In genomic region chr10:62323751-62324150, GRCh38 we compare ENCODE assay signal across 11 cellular contexts. TPM values are rescaled to one million over a fixed set of nuclear protein-coding genes. Genes with fewer than 3 reads are reported as not detected.
"Had no signal": no experiment of that assay in that cellular context is flagged by ENCODE, and none has a peak within 500 bp of the region (broad histone marks: within the 10 kb centered on the region; RNA-seq: fewer than 3 reads in every experiment).

No MANE protein-coding gene starts in this region.

- H3K27me3 ChIP-seq: body of pancreas, left lung, stomach had no signal

- H3K4me3 ChIP-seq: body of pancreas, left lung, skin epidermis, stomach, thoracic aorta had no signal

- H3K27ac ChIP-seq: body of pancreas, left lung, skin epidermis, stomach, thoracic aorta had no signal

- ATAC-seq: body of pancreas, left lung, WTC11 had no signal

- DNase-seq: activated CD4-positive, alpha-beta T cell treated with anti-CD3 and anti-CD28 coated beads for 48 hours; activated naive CD4-positive, alpha-beta T cell treated with Interleukin-2 at 50 U/mL for 16 hours; body of pancreas; dermis blood vessel endothelial cell; foreskin melanocyte; head of caudate nucleus; left lung; stomach had no signal

- H3K36me3 ChIP-seq: left lung, stomach, thoracic aorta had no signal

- H3K9me3 ChIP-seq: body of pancreas, left lung, thoracic aorta had no signal

- H3K4me1 ChIP-seq: body of pancreas, left lung, stomach had no signal

RNA-seq across cellular contexts. Expression of gene RTKN2, which starts 55.1 kb away (rescaled TPM):
- total RNA-seq: thoracic aorta had no signal
